ENCODE assay signal across 9 cellular contexts in the genomic region with DNA sequence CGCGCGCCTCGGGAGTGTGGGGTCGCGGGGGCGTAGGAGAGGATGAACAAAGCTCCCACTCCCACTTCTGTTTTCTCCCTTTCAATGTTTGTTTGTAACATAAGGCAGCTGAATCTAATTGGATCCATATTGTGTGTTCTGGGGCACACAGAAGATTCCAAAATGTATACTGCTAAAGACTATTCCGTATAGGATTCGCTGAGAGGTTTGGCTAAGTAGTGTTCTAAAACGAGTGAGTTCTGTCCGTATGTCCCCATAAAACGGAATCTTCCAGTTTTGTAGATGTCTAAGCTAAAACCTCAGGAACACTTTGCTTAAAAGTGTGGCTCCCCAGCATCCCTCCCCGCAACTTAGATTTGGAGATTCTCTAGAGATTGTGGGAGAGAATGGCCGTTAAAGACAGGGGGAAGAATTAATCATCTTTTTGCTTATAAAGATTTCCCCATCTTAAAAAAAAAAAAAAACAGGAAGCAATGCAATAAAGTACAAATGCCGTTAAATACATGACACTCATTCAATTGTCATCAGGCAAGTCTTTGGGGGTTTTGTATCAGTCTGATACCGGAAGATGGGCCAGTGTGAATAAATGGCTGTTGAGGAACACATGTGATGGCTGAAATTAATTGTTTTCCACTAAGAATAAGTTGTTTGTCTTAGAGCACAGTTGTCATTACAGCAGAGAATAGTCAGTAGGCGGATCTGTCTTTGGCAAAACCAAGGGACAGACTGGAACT. TPM values are rescaled to one million over a fixed set of nuclear protein-coding genes. Genes with fewer than 3 reads are reported as not detected.
A peak's percentile ranks its signal among the peaks of the same experiment; 100 is the strongest.
DNase-seq lines count a peak whose midpoint lies in the region; ATAC-seq and TF ChIP-seq lines count a peak whose summit lies in the region.
"Had no signal": no experiment of that assay in that cellular context is flagged by ENCODE, and none has a peak within 500 bp of the region (broad histone marks: within the 10 kb centered on the region; RNA-seq: fewer than 3 reads in every experiment).

No MANE protein-coding gene starts in this region.

- WGBS in aorta, 2 donors, result 30% methylated on average over 17 of the region's 17 CpGs

- H3K4me1 ChIP-seq in CD8-positive, alpha-beta memory T cell (ENCODE audit: insufficient read depth, low read length), result peaks cover 17% of the 10 kb centered on the region
- H3K4me1 ChIP-seq in OCI-LY3 (ENCODE audit: low read length), result peaks cover 42% of the 10 kb centered on the region
- no peaks in the 10 kb centered on the region for H3K4me1 ChIP-seq in aorta (ENCODE audit: control insufficient read depth in 1 of 2, insufficient read depth in 2 of 2, low read length in 2 of 2)

- POLR2A ChIA-PET in CD8-positive, alpha-beta memory T cell (lab: Charles Lee), result interaction anchor here (0.7 kb wide), 1 partner anchor 43 kb away, joined by 7 read pairs; no protein-coding TSS in a partner anchor

- no peak for DNase-seq in CD8-positive, alpha-beta memory T cell
- DNase-seq in fibroblast of mammary gland (ENCODE audit: low read depth) (no peak), progenitor cell of endocrine pancreas (ENCODE audit: low spot score, unreplicated experiment) (no peak), aorta (no peak)
- DNase-seq: activated CD4-positive, CD25-positive, alpha-beta regulatory T cell treated with anti-CD3 and anti-CD28 coated beads, Interleukin-2, amount 50 U/mL, for 72 hours had no signal

- intact Hi-C loops in aorta (cut with DNase I), result loop anchor here in 1 of 2 donors (5.0 kb wide), 1 partner anchor 41 kb away; no protein-coding TSS in a partner anchor

- peaks cover 18% of the 10 kb centered on the region for H3K27me3 ChIP-seq in CD8-positive, alpha-beta memory T cell (ENCODE audit: insufficient read depth, low read length, poor library complexity, severe bottlenecking)
- no peaks in the 10 kb centered on the region for H3K27me3 ChIP-seq in OCI-LY3 (ENCODE audit: low read depth, low read length)
- H3K27me3 ChIP-seq in aorta (ENCODE audit: control insufficient read depth in 1 of 2, insufficient read depth in 2 of 2, low read length in 1 of 2), result no peaks in the 10 kb centered on the region

- TF ChIP-seq CTCF in OCI-LY3 (IDR thresholded peaks at IDR 0.05; ENCODE audit: low read depth, low read length) (no peak), fibroblast of mammary gland (conservative IDR thresholded peaks at IDR 0.05; ENCODE audit: control insufficient read depth, insufficient read depth, low read depth, low read length) (no peak), progenitor cell of endocrine pancreas (IDR thresholded peaks at IDR 0.05; ENCODE audit: unreplicated experiment) (no peak)

- peak overlapping the region; percentile 100 for H3K9ac ChIP-seq in OCI-LY3 (ENCODE audit: low read length)

- H3K79me2 ChIP-seq in OCI-LY3 (ENCODE audit: low read length), result peaks cover 64% of the 10 kb centered on the region

- H3K36me3 ChIP-seq in CD8-positive, alpha-beta memory T cell (ENCODE audit: insufficient read depth, low read length), result no peaks in the 10 kb centered on the region
- H3K36me3 ChIP-seq in OCI-LY3 (replicated peaks; ENCODE audit: low read depth, low read length) (peaks cover 44% of the 10 kb centered on the region), aorta (ENCODE audit: control insufficient read depth in 1 of 2, insufficient read depth in 2 of 2, low read length in 1 of 2) (no peaks in the 10 kb centered on the region)

- H3K9me3 Mint-ChIP-seq in CD8-positive, alpha-beta memory T cell, result no peaks in the 10 kb centered on the region
- no peaks in the 10 kb centered on the region for H3K9me3 Mint-ChIP-seq in progenitor cell of endocrine pancreas (ENCODE audit: low read depth)

- no peak overlapping the region for H2AFZ ChIP-seq in OCI-LY3 (ENCODE audit: low read depth, low read length)

- CTCF ChIA-PET in CD8-positive, alpha-beta memory T cell (lab: Charles Lee), result interaction anchor here (0.8 to 1.3 kb wide), 3 partner anchors 11 to 107 kb away, joined by 3 read pairs; no protein-coding TSS in a partner anchor

- peaks cover 40 to 56% of the 10 kb centered on the region in 2 donors for H3K27me3 Mint-ChIP-seq in CD8-positive, alpha-beta memory T cell
- H3K27me3 Mint-ChIP-seq in progenitor cell of endocrine pancreas, result peaks cover 75% of the 10 kb centered on the region

- peaks cover 17 to 27% (median 25%) of the 10 kb centered on the region in 3 donors for H3K4me1 Mint-ChIP-seq in CD8-positive, alpha-beta memory T cell
- H3K4me1 Mint-ChIP-seq in progenitor cell of endocrine pancreas (ENCODE audit: low read depth), result peaks cover 8% of the 10 kb centered on the region

- H3K27ac Mint-ChIP-seq in CD8-positive, alpha-beta memory T cell, result peak overlapping the region in 1 of 8 donors; percentile 5
- peak overlapping the region; percentile 33 for H3K27ac Mint-ChIP-seq in progenitor cell of endocrine pancreas

- H4K20me1 ChIP-seq in OCI-LY3 (ENCODE audit: insufficient read depth, low read length), result peaks cover 53% of the 10 kb centered on the region

- H3K9me3 ChIP-seq in CD8-positive, alpha-beta memory T cell (ENCODE audit: low read length), result no peaks in the 10 kb centered on the region
- H3K9me3 ChIP-seq in OCI-LY3 (ENCODE audit: insufficient read depth, low read length) (no peaks in the 10 kb centered on the region), aorta (ENCODE audit: control insufficient read depth, low read length) (no peaks in the 10 kb centered on the region)

- H3K4me3 ChIP-seq in CD8-positive, alpha-beta memory T cell (ENCODE audit: low read length), result no peak overlapping the region
- H3K4me3 ChIP-seq in OCI-LY3 (ENCODE audit: low read length) (peak overlapping the region; percentile 98), fibroblast of mammary gland (ENCODE audit: control insufficient read depth, low read depth, low read length) (peak overlapping the region; percentile 51), aorta (ENCODE audit: low read length in 2 of 2) (peak overlapping the region in 1 of 2 donors; percentile 32)

- H3K4me3 Mint-ChIP-seq in CD8-positive, alpha-beta memory T cell, result peak overlapping the region; percentile 61 to 91 (median 84)
- peak overlapping the region; percentile 69 for H3K4me3 Mint-ChIP-seq in progenitor cell of endocrine pancreas (ENCODE audit: low read depth)

- H3K36me3 Mint-ChIP-seq in CD8-positive, alpha-beta memory T cell, result peaks cover 0 to 1% (median 0%) of the 10 kb centered on the region in 3 donors
- no peaks in the 10 kb centered on the region for H3K36me3 Mint-ChIP-seq in progenitor cell of endocrine pancreas (ENCODE audit: insufficient read depth)

- no peak overlapping the region for H3K27ac ChIP-seq in CD8-positive, alpha-beta memory T cell (ENCODE audit: low read depth, low read length)
- H3K27ac ChIP-seq in OCI-LY3 (ENCODE audit: low read length) (peak overlapping the region; percentile 87), aorta (ENCODE audit: low read depth in 1 of 2, low read length in 2 of 2) (no peak overlapping the region)

- peak overlapping the region; percentile 92 for H3K4me2 ChIP-seq in OCI-LY3 (ENCODE audit: low read length)

- ATAC-seq in HG03378 (IDR thresholded peaks at IDR 0.05; ENCODE audit: unreplicated experiment), result no peak
- no peak for ATAC-seq in aorta (ENCODE audit: low FRiP score)
- no peak for ATAC-seq in GM21529 (IDR thresholded peaks at IDR 0.05; ENCODE audit: unreplicated experiment)
- ATAC-seq in GM21423 (IDR thresholded peaks at IDR 0.05; ENCODE audit: unreplicated experiment), result no peak

RNA-seq across cellular contexts. Expression of a gene that starts 1.5 kb away (rescaled TPM):
- total RNA-seq in CD8-positive, alpha-beta memory T cell, result 10 to 100 TPM; 22.7 to 27.8 TPM
- 4.5 TPM for polyA plus RNA-seq in CD8-positive, alpha-beta memory T cell
- total RNA-seq in progenitor cell of endocrine pancreas (8.7 and 12.5 TPM in 2 replicates), aorta (10 to 100 TPM; 23.0 to 34.5 TPM)
- polyA plus RNA-seq in aorta, result 1 to 10 TPM; 1.1 to 4.6 TPM
